34 cellular contexts compared by ENCODE assay signal in genomic region chr4:39490322-39490721, GRCh38.
"Had no signal": no experiment of that assay in that cellular context is flagged by ENCODE, and none has a peak within 500 bp of the region (broad histone marks: within the 10 kb centered on the region; RNA-seq: fewer than 3 reads in every experiment).

No MANE protein-coding gene starts in this region.

- H3K4me3 ChIP-seq: MG63 had no signal

- H3K9me3 ChIP-seq: MG63 had no signal

- H3K36me3 ChIP-seq: MG63 had no signal

- DNase-seq: Karpas-422, Kasumi-1, MG63, MM.1S, MV-4-11, NCI-H1048, NCI-H1092, NCI-H1092 treated with DMSO at 0.1 percent for 48 hours, NCI-H1105, NCI-H1105 treated with DMSO at 0.1 percent for 48 hours, NCI-H1417, NCI-H1417 treated with DMSO at 0.1 percent for 48 hours, NCI-H1436, NCI-H1436 treated with DMSO at 0.1 percent for 48 hours, NCI-H146, NCI-H1694, NCI-H1694 treated with DMSO at 0.1 percent for 48 hours, NCI-H187, NCI-H187 treated with DMSO at 0.1 percent for 48 hours, NCI-H1930, NCI-H2029, NCI-H2029 treated with DMSO at 0.1 percent for 48 hours, NCI-H2081, NCI-H2081 treated with DMSO at 0.1 percent for 48 hours, NCI-H2107, NCI-H2171, NCI-H2171 treated with DMSO at 0.1 percent for 48 hours, NCI-H2227 treated with DMSO at 0.1 percent for 48 hours, NCI-H226, NCI-H345, NCI-H446, NCI-H446 treated with DMSO at 0.1 percent for 48 hours, NCI-H510A, NCI-H510A treated with DMSO at 0.1 percent for 48 hours had no signal

- H3K27me3 ChIP-seq: MG63 had no signal
